ENCODE assay signal across 1 cellular context in genomic region chr11:46202696-46203391, GRCh38.
TF ChIP-seq lines count a peak whose summit lies in the region.

No MANE protein-coding gene starts in this region.

TF ChIP-seq in GM23338, 12 proteins besides CTCF, POLR2A, EP300 and RAD21:
- TF ChIP-seq ZNF462 (CRISPR knock-in tag; IDR thresholded peaks at IDR 0.05), result no peak
- no peak for TF ChIP-seq POLR2AphosphoS5 (IDR thresholded peaks at IDR 0.05; ENCODE audit: low read depth)
- no peak for TF ChIP-seq EZH2 (IDR thresholded peaks at IDR 0.05; ENCODE audit: low read depth, unreplicated experiment)
- no peak for TF ChIP-seq ZNF114 (CRISPR knock-in tag; IDR thresholded peaks at IDR 0.05)
TF ChIP-seq in GM23338: peak in this region for 0.
